Comparison of ENCODE assay signal across 8 cellular contexts in genomic region chr5:142769251-142769792, GRCh38. TPM values are rescaled to one million over a fixed set of nuclear protein-coding genes. Genes with fewer than 3 reads are reported as not detected.
DNase-seq lines count a peak whose midpoint lies in the region; ATAC-seq and TF ChIP-seq lines count a peak whose summit lies in the region.

No MANE protein-coding gene starts in this region.

- H3K79me2 ChIP-seq in HCT116 (ENCODE audit: insufficient read depth, low read length): peaks cover 32% of the 10 kb centered on the region

- no peak for ATAC-seq in HCT116
- ATAC-seq in activated naive CD8-positive, alpha-beta T cell treated with anti-CD3 and anti-CD28 coated beads, Interleukin-2, amount 10 ng/mL, durations not matched to agents 7 days and 5 days (ENCODE audit: low read depth): no peak
- ATAC-seq in HG03354 (IDR thresholded peaks at IDR 0.05; ENCODE audit: poor library complexity, severe bottlenecking, unreplicated experiment): no peak

- H3K9me3 ChIP-seq in HCT116 (ENCODE audit: control insufficient read depth in 1 of 2, insufficient read depth in 1 of 2, low read depth in 1 of 2, low read length in 2 of 2): no peaks in the 10 kb centered on the region
- no peaks in the 10 kb centered on the region for H3K9me3 ChIP-seq in testis

- no TSS peak for BruUV-seq in HCT116 (replicated peaks; lab: Mats Ljungman, UMichigan)

- POLR2A ChIA-PET in HCT116 (lab: Charles Lee): interaction anchor here (1.1 to 1.3 kb wide), 2 partner anchors 10 to 15 kb away, joined by 3 read pairs; no protein-coding TSS in a partner anchor
- POLR2A ChIA-PET in activated naive CD8-positive, alpha-beta T cell treated with anti-CD3 and anti-CD28 coated beads, Interleukin-2, amount 10 ng/mL, durations not matched to agents 7 days and 5 days (lab: Charles Lee): interaction anchor here (2.1 to 3.2 kb wide), 3 partner anchors 15 to 98 kb away, joined by 15 to 55 read pairs (median 31); no protein-coding TSS in a partner anchor

- H2AFZ ChIP-seq in HCT116 (ENCODE audit: low read depth, low read length, poor library complexity, severe bottlenecking): peak overlapping the region; percentile 90

- H3K27me3 ChIP-seq in HCT116 (ENCODE audit: insufficient read depth, low read length) (no peaks in the 10 kb centered on the region), testis (no peaks in the 10 kb centered on the region)

- H3K27me3 Mint-ChIP-seq in activated naive CD8-positive, alpha-beta T cell treated with anti-CD3 and anti-CD28 coated beads, Interleukin-2, amount 10 ng/mL, durations not matched to agents 7 days and 5 days: no peaks in the 10 kb centered on the region

- H3K4me2 ChIP-seq in HCT116 (ENCODE audit: low read length): peak overlapping the region; percentile 93

- no peak overlapping the region for H3K27ac ChIP-seq in HCT116 (ENCODE audit: low read depth, low read length)
- peak overlapping the region; percentile 79 to 88 for H3K27ac ChIP-seq in testis

- TF ChIP-seq CTCF in HCT116 (IDR thresholded peaks at IDR 0.05 in 2 of 3, conservative IDR thresholded peaks at IDR 0.05 in 1 of 3; ENCODE audit: borderline replicate concordance in 1 of 3, insufficient read depth in 1 of 3, low read depth in 2 of 3, low read length in 2 of 3) (no peak), testis (IDR thresholded peaks at IDR 0.05) (no peak)

- 3 to 4% methylated on average over 15 of the region's 15 CpGs for WGBS in testis, 2 donors

- no peaks in the 10 kb centered on the region for H3K9me3 Mint-ChIP-seq in activated naive CD8-positive, alpha-beta T cell treated with anti-CD3 and anti-CD28 coated beads, Interleukin-2, amount 10 ng/mL, durations not matched to agents 7 days and 5 days

- CTCF ChIA-PET in HCT116 (lab: Charles Lee): interaction anchor here (1.4 to 4.5 kb wide), 4 partner anchors 56 to 119 kb away, joined by 6 to 19 read pairs (median 6); no protein-coding TSS in a partner anchor

- peaks cover 28% of the 10 kb centered on the region for H3K4me1 Mint-ChIP-seq in activated naive CD8-positive, alpha-beta T cell treated with anti-CD3 and anti-CD28 coated beads, Interleukin-2, amount 10 ng/mL, durations not matched to agents 7 days and 5 days

- no peaks in the 10 kb centered on the region for H3K36me3 ChIP-seq in HCT116 (ENCODE audit: control insufficient read depth in 1 of 2, insufficient read depth in 2 of 2, low read length in 2 of 2)
- no peaks in the 10 kb centered on the region for H3K36me3 ChIP-seq in testis (ENCODE audit: low read depth, missing control alignments)

- no peak for TF ChIP-seq POLR2A in HCT116 (IDR thresholded peaks at IDR 0.05; ENCODE audit: borderline replicate concordance, extremely low read depth, insufficient read depth, insufficient read length)
- no peak for TF ChIP-seq POLR2A in testis (IDR thresholded peaks at IDR 0.05)

- peaks cover 3% of the 10 kb centered on the region for H3K36me3 Mint-ChIP-seq in activated naive CD8-positive, alpha-beta T cell treated with anti-CD3 and anti-CD28 coated beads, Interleukin-2, amount 10 ng/mL, durations not matched to agents 7 days and 5 days

- peaks cover 16 to 27% of the 10 kb centered on the region in 2 experiments for H3K4me1 ChIP-seq in HCT116 (ENCODE audit: control insufficient read depth in 1 of 2, insufficient read depth in 2 of 2, low read length in 2 of 2)
- peaks cover 10% of the 10 kb centered on the region for H3K4me1 ChIP-seq in testis

- intact Hi-C loops in HCT116 (cut with micrococcal nuclease): no loop called here
- intact Hi-C loops in testis (cut with DNase I; ENCODE audit: low total_unique reads): no loop called here

- RAD21 ChIA-PET in HCT116 (lab: Charles Lee; ENCODE audit: low non-redundant PET in 1 of 2, low total read pairs in 2 of 2, uncharacterized antibody in 2 of 2, unreplicated experiment in 2 of 2): interaction anchor here in 1 of 2 experiments (2.9 kb wide), 1 partner anchor 98 kb away, joined by 9 read pairs; no protein-coding TSS in a partner anchor

- no peaks in the 10 kb centered on the region for H3K9me2 ChIP-seq in HCT116 (ENCODE audit: insufficient read depth)

- peak overlapping the region; percentile 45 for H3K9ac ChIP-seq in HCT116 (ENCODE audit: low read length)

- H3K27ac Mint-ChIP-seq in activated naive CD8-positive, alpha-beta T cell treated with anti-CD3 and anti-CD28 coated beads, Interleukin-2, amount 10 ng/mL, durations not matched to agents 7 days and 5 days: peak overlapping the region; percentile 82

- in situ Hi-C loops in ACHN (cut with HindIII; ENCODE audit: low pct_ligation_motif_present, low pct_unique_long_range_greater_than_20kb, low sequenced_read_pairs): no loop called here

- H4K20me1 ChIP-seq in HCT116 (ENCODE audit: insufficient read depth): no peaks in the 10 kb centered on the region

- TF ChIP-seq RAD21 in HCT116 (IDR thresholded peaks at IDR 0.05; ENCODE audit: low read depth): no peak

- peak overlapping the region; percentile 58 to 83 for H3K4me3 ChIP-seq in HCT116 (replicated peaks in 1 of 2; ENCODE audit: low read depth in 1 of 2, low read length in 2 of 2)
- peak overlapping the region; percentile 78 to 87 for H3K4me3 ChIP-seq in testis

- DNase-seq in ACHN (peak; percentile 20), HCT116 (ENCODE audit: low read depth, low spot score) (no peak), kidney tubule cell (ENCODE audit: low spot score) (peak; percentile 19), testis (no peak), NK-92 (lab: John Stamatoyannopoulos, UW; ENCODE audit: unreplicated experiment) (no peak), RPMI8226 (no peak)
- DNase-seq in activated naive CD8-positive, alpha-beta T cell treated with anti-CD3 and anti-CD28 coated beads, Interleukin-2, amount 10 ng/mL, durations not matched to agents 7 days and 5 days: no peak

- peak overlapping the region; percentile 86 for H3K4me3 Mint-ChIP-seq in activated naive CD8-positive, alpha-beta T cell treated with anti-CD3 and anti-CD28 coated beads, Interleukin-2, amount 10 ng/mL, durations not matched to agents 7 days and 5 days

TF ChIP-seq in HCT116, 20 proteins besides CTCF, POLR2A, EP300 and RAD21:
- TF ChIP-seq, protein P1, sequence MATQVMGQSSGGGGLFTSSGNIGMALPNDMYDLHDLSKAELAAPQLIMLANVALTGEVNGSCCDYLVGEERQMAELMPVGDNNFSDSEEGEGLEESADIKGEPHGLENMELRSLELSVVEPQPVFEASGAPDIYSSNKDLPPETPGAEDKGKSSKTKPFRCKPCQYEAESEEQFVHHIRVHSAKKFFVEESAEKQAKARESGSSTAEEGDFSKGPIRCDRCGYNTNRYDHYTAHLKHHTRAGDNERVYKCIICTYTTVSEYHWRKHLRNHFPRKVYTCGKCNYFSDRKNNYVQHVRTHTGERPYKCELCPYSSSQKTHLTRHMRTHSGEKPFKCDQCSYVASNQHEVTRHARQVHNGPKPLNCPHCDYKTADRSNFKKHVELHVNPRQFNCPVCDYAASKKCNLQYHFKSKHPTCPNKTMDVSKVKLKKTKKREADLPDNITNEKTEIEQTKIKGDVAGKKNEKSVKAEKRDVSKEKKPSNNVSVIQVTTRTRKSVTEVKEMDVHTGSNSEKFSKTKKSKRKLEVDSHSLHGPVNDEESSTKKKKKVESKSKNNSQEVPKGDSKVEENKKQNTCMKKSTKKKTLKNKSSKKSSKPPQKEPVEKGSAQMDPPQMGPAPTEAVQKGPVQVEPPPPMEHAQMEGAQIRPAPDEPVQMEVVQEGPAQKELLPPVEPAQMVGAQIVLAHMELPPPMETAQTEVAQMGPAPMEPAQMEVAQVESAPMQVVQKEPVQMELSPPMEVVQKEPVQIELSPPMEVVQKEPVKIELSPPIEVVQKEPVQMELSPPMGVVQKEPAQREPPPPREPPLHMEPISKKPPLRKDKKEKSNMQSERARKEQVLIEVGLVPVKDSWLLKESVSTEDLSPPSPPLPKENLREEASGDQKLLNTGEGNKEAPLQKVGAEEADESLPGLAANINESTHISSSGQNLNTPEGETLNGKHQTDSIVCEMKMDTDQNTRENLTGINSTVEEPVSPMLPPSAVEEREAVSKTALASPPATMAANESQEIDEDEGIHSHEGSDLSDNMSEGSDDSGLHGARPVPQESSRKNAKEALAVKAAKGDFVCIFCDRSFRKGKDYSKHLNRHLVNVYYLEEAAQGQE (IDR thresholded peaks at IDR 0.05; ENCODE audit: low read depth): no peak
- TF ChIP-seq EZH2phosphoT487 (IDR thresholded peaks at IDR 0.05; ENCODE audit: borderline replicate concordance) (no peak), ATF3 (IDR thresholded peaks at IDR 0.05) (no peak), FOSL1 (IDR thresholded peaks at IDR 0.05; ENCODE audit: low read depth) (no peak), MAX (IDR thresholded peaks at IDR 0.05) (no peak), TCF7L2 (IDR thresholded peaks at IDR 0.05; ENCODE audit: borderline replicate concordance, extremely low read depth, insufficient read depth, insufficient read length) (no peak), POLR2AphosphoS5 (IDR thresholded peaks at IDR 0.05; ENCODE audit: low read depth, low read length) (no peak), EZH2 (IDR thresholded peaks at IDR 0.05) (no peak), JUND (IDR thresholded peaks at IDR 0.05) (no peak), SP1 (IDR thresholded peaks at IDR 0.05; ENCODE audit: low read depth) (no peak)

RNA-seq across cellular contexts. Expression of gene ARHGAP26, which starts 0.9 kb away (rescaled TPM):
- 34.5 TPM for total RNA-seq in HCT116 (2021; ENCODE audit: unreplicated experiment)
- 8.3 and 11.5 TPM in 2 replicates for polyA plus RNA-seq in HCT116 (2012)
- total RNA-seq in activated naive CD8-positive, alpha-beta T cell treated with anti-CD3 and anti-CD28 coated beads, Interleukin-2, amount 10 ng/mL, durations not matched to agents 7 days and 5 days: 10 to 100 TPM; 30.6 to 32.0 TPM
- total RNA-seq in testis: 10 to 100 TPM; 95.7 to 98.7 TPM
- 33.8 TPM for polyA plus RNA-seq in testis (ENCODE audit: insufficient read depth, low read depth, low replicate concordance)

Comparison
In these comparisons a context has a peak if more than half of its experiments do, and no peak if none do; other contexts are left out.
1. DNase-seq: peak in ACHN (single experiment) and kidney tubule cell (single experiment); none in HCT116 (single experiment), activated naive CD8-positive, alpha-beta T cell treated with anti-CD3 and anti-CD28 coated beads, Interleukin-2, amount 10 ng/mL, durations not matched to agents 7 days and 5 days (single experiment), testis (single experiment), NK-92 (single experiment) and RPMI8226 (single experiment).